In genomic region chr3:30314757-30315156, GRCh38 we compare ENCODE assay signal across 25 cellular contexts.
DNase-seq lines count a peak whose midpoint lies in the region; ATAC-seq and TF ChIP-seq lines count a peak whose summit lies in the region.
"Had no signal": no experiment of that assay in that cellular context is flagged by ENCODE, and none has a peak within 500 bp of the region (broad histone marks: within the 10 kb centered on the region; RNA-seq: fewer than 3 reads in every experiment).

No MANE protein-coding gene starts in this region.

- H3K36me3 ChIP-seq in GM23338 (ENCODE audit: insufficient read depth) = no peaks in the 10 kb centered on the region
- H3K36me3 ChIP-seq: BLaER1 treated with 17β-estradiol and CSF1 and Interleukin-3, amounts not matched to agents 10 nM and 100 nM; MG63; SJSA1; tibial nerve had no signal

- DNase-seq in GM03348 (ENCODE audit: low spot score) (peak; percentile 12), T-helper 17 cell (no peak), fibroblast of the aortic adventitia (ENCODE audit: low read depth) (peak; percentile 59), sciatic nerve (ENCODE audit: low spot score) (no peak), progenitor cell of endocrine pancreas (ENCODE audit: low spot score, unreplicated experiment) (no peak), GM23338 (ENCODE audit: low spot score) (no peak)
- no peak for DNase-seq in stimulated activated naive CD8-positive, alpha-beta T cell treated with anti-CD3 and anti-CD28 coated beads, Interleukin-15, amount 100 ng/mL, for 72 hours
- DNase-seq: activated CD8-positive, alpha-beta memory T cell treated with anti-CD3 and anti-CD28 coated beads for 24 hours; activated effector memory CD4-positive, alpha-beta T cell treated with Interleukin-2 at 50 U/mL for 16 hours; COR-L47; dorsolateral prefrontal cortex; GDM1; H9; islet precursor cell; KBM-7; MG63; NCI-H1417 treated with DMSO at 0.1 percent for 48 hours; NCI-H2081 treated with DMSO at 0.1 percent for 48 hours; NCI-H345; stimulated activated naive CD8-positive, alpha-beta T cell treated with anti-CD3 and anti-CD28 coated beads, Interleukin-15, Interleukin-2, amounts not matched to agents 100 U/mL and 50 U/mL, for 24 hours had no signal

- H3K27ac Mint-ChIP-seq in T-helper 17 cell (peak overlapping the region; percentile 9), progenitor cell of endocrine pancreas (no peak overlapping the region), GM23338 (no peak overlapping the region)
- H3K27ac Mint-ChIP-seq in stimulated activated naive CD8-positive, alpha-beta T cell treated with anti-CD3 and anti-CD28 coated beads, Interleukin-15, amount 100 ng/mL, for 72 hours = no peak overlapping the region
- H3K27ac Mint-ChIP-seq: activated naive CD8-positive, alpha-beta T cell; H9 had no signal

- H3K27me3 Mint-ChIP-seq in T-helper 17 cell = peaks cover 11% of the 10 kb centered on the region
- no peaks in the 10 kb centered on the region for H3K27me3 Mint-ChIP-seq in progenitor cell of endocrine pancreas
- no peaks in the 10 kb centered on the region for H3K27me3 Mint-ChIP-seq in stimulated activated naive CD8-positive, alpha-beta T cell treated with anti-CD3 and anti-CD28 coated beads, Interleukin-15, amount 100 ng/mL, for 72 hours
- H3K27me3 Mint-ChIP-seq in GM23338 (ENCODE audit: insufficient read depth, low read depth, poor library complexity) = no peaks in the 10 kb centered on the region
- H3K27me3 Mint-ChIP-seq: activated naive CD8-positive, alpha-beta T cell had no signal

- ATAC-seq in T-helper 17 cell = no peak
- ATAC-seq in sciatic nerve = peak; percentile 86
- no peak for ATAC-seq in stimulated activated naive CD8-positive, alpha-beta T cell treated with anti-CD3 and anti-CD28 coated beads, Interleukin-15, amount 100 ng/mL, for 72 hours
- no peak for ATAC-seq in GM23338
- ATAC-seq: stimulated activated naive CD8-positive, alpha-beta T cell treated with anti-CD3 and anti-CD28 coated beads, Interleukin-15, Interleukin-2, amounts not matched to agents 100 U/mL and 50 U/mL, for 24 hours had no signal

- no peaks in the 10 kb centered on the region for H3K9me2 ChIP-seq in GM23338 (ENCODE audit: insufficient read depth)

- H3F3A ChIP-seq in GM23338 (replicated peaks; ENCODE audit: low read depth) = no peaks in the 10 kb centered on the region

- H3K4me1 Mint-ChIP-seq in T-helper 17 cell (peaks cover 3% of the 10 kb centered on the region), progenitor cell of endocrine pancreas (ENCODE audit: low read depth) (no peaks in the 10 kb centered on the region), GM23338 (0 out of 3 replicates have a peak, but pooled peaks cover 2% of the 10 kb centered on the region)
- H3K4me1 Mint-ChIP-seq in stimulated activated naive CD8-positive, alpha-beta T cell treated with anti-CD3 and anti-CD28 coated beads, Interleukin-15, amount 100 ng/mL, for 72 hours = peaks cover 27% of the 10 kb centered on the region

- H3K9me3 Mint-ChIP-seq in progenitor cell of endocrine pancreas (ENCODE audit: low read depth) (peaks cover 3% of the 10 kb centered on the region), GM23338 (peaks cover 3% of the 10 kb centered on the region; the same call in 1 of the 3 replicates)
- peaks cover 0 to 4% of the 10 kb centered on the region in 2 donors for H3K9me3 Mint-ChIP-seq in stimulated activated naive CD8-positive, alpha-beta T cell treated with anti-CD3 and anti-CD28 coated beads, Interleukin-15, amount 100 ng/mL, for 72 hours

- H3K4me3 Mint-ChIP-seq in T-helper 17 cell (no peak overlapping the region), progenitor cell of endocrine pancreas (ENCODE audit: low read depth) (no peak overlapping the region), GM23338 (no peak overlapping the region)
- no peak overlapping the region for H3K4me3 Mint-ChIP-seq in stimulated activated naive CD8-positive, alpha-beta T cell treated with anti-CD3 and anti-CD28 coated beads, Interleukin-15, amount 100 ng/mL, for 72 hours
- H3K4me3 Mint-ChIP-seq: activated naive CD8-positive, alpha-beta T cell; H9 had no signal

- no peaks in the 10 kb centered on the region for H3K4me1 ChIP-seq in GM23338 (ENCODE audit: insufficient read depth)
- H3K4me1 ChIP-seq: SJSA1 had no signal

- no peak overlapping the region for H3K27ac ChIP-seq in GM23338 (ENCODE audit: low read depth)
- H3K27ac ChIP-seq: BLaER1 treated with 17β-estradiol and CSF1 and Interleukin-3, amounts not matched to agents 10 nM and 100 nM; dorsolateral prefrontal cortex; SJSA1 had no signal

- H3K4me2 ChIP-seq in GM23338 = no peak overlapping the region

- H3K4me3 ChIP-seq in fibroblast of the aortic adventitia (ENCODE audit: low read depth, low read length) = no peak overlapping the region
- H3K4me3 ChIP-seq in GM23338 = no peak overlapping the region
- H3K4me3 ChIP-seq: BLaER1 treated with 17β-estradiol and CSF1 and Interleukin-3, amounts not matched to agents 10 nM and 100 nM; dorsolateral prefrontal cortex; lung; MG63; SJSA1; tibial nerve had no signal

- no peak overlapping the region for H2AFZ ChIP-seq in GM23338

- no peaks in the 10 kb centered on the region for H3K9me3 ChIP-seq in T-helper 17 cell (ENCODE audit: control insufficient read depth, low read length, poor library complexity, severe bottlenecking)
- H3K9me3 ChIP-seq: MG63, SJSA1 had no signal

- no peaks in the 10 kb centered on the region for H3K36me3 Mint-ChIP-seq in T-helper 17 cell (ENCODE audit: low read depth)
- no peaks in the 10 kb centered on the region for H3K36me3 Mint-ChIP-seq in progenitor cell of endocrine pancreas (ENCODE audit: insufficient read depth)
- 0 out of 3 replicates have a peak, but pooled peaks cover 2% of the 10 kb centered on the region for H3K36me3 Mint-ChIP-seq in GM23338 (ENCODE audit: low read depth)
- H3K36me3 Mint-ChIP-seq: activated naive CD8-positive, alpha-beta T cell had no signal

- no peaks in the 10 kb centered on the region for H3K27me3 ChIP-seq in GM23338 (ENCODE audit: insufficient read depth)
- H3K27me3 ChIP-seq: BLaER1 treated with 17β-estradiol and CSF1 and Interleukin-3, amounts not matched to agents 10 nM and 100 nM; dorsolateral prefrontal cortex; MG63; SJSA1; tibial nerve had no signal

- no peaks in the 10 kb centered on the region for H3K79me2 ChIP-seq in GM23338 (replicated peaks; ENCODE audit: insufficient read depth)

- intact Hi-C loops in sciatic nerve (cut with DNase I) = no loop called here

- TF ChIP-seq CTCF in fibroblast of the aortic adventitia (IDR thresholded peaks at IDR 0.05; ENCODE audit: insufficient read depth, low read length) = no peak
- no peak for TF ChIP-seq CTCF in progenitor cell of endocrine pancreas (IDR thresholded peaks at IDR 0.05; ENCODE audit: unreplicated experiment)
- TF ChIP-seq CTCF in GM23338 (conservative IDR thresholded peaks at IDR 0.05; ENCODE audit: low read depth in 2 of 2) = no peak

- no peaks in the 10 kb centered on the region for H4K20me1 ChIP-seq in GM23338 (replicated peaks; ENCODE audit: insufficient read depth)
- H4K20me1 ChIP-seq: BLaER1 treated with 17β-estradiol and CSF1 and Interleukin-3, amounts not matched to agents 10 nM and 100 nM had no signal

Comparison
In these comparisons a context has a peak if more than half of its experiments do, and no peak if none do; other contexts are left out.
1. DNase-seq: peak in GM03348 (single experiment) and fibroblast of the aortic adventitia (single experiment); none in T-helper 17 cell (0 of 3), sciatic nerve (single experiment), progenitor cell of endocrine pancreas (single experiment), stimulated activated naive CD8-positive, alpha-beta T cell treated with anti-CD3 and anti-CD28 coated beads, Interleukin-15, amount 100 ng/mL, for 72 hours (0 of 2) and GM23338 (single experiment).